In the genomic region with DNA sequence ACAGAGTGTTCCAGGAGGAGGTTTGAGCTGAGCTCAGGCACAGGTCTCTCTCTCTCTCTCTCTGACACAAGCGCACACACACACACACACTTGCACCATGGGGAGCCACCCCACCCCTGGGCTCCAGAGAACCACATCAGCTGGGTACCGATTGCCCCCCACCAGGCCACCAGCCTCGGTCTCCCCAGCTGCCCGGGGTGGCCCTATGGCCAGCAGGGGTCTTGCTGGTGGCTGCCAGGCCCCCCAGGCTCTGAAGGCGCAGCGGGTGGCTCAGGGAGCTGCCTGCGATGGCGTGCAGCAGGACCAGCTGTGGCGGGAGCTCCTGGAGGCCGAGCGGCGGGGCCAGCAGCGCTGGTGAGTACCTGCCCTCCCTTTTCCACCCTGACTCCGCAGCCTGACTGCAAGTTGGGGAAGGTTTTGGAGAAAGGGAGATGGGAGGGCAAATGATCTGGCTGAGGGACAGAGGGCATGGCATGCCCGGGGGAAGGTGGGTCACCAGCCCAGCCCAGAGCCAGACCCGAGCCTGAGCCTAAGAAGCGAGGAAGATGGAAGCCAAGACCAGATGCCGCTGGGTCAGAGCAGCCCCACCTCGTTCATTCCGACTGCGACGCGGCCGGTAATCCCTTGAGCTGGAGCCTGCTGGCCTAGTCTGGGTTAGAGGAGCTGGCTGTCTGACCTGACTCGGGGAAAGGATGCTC, we compare ENCODE assay signal across 8 cellular contexts. TPM values are rescaled to one million over a fixed set of nuclear protein-coding genes. Genes with fewer than 3 reads are reported as not detected.
DNase-seq lines count a peak whose midpoint lies in the region; ATAC-seq and TF ChIP-seq lines count a peak whose summit lies in the region.

No MANE protein-coding gene starts in this region.

- TF ChIP-seq EP300 in neural cell (conservative IDR thresholded peaks at IDR 0.05; ENCODE audit: poor library complexity, severe bottlenecking) = no peak

- H3K4me3 ChIP-seq in CD4-positive, CD25-positive, alpha-beta regulatory T cell (ENCODE audit: low read depth, low read length) = peak overlapping the region; percentile 48
- H3K4me3 ChIP-seq in neural cell (ENCODE audit: low read length) = peak overlapping the region; percentile 49

- peaks cover 30% of the 10 kb centered on the region for H3K4me1 ChIP-seq in CD4-positive, CD25-positive, alpha-beta regulatory T cell (ENCODE audit: control insufficient read depth, insufficient read depth, low read length, poor library complexity, severe bottlenecking)

- no peak for TF ChIP-seq CTCF in endothelial cell (IDR thresholded peaks at IDR 0.05; ENCODE audit: unreplicated experiment)
- no peak for TF ChIP-seq CTCF in neural cell (IDR thresholded peaks at IDR 0.05; ENCODE audit: poor library complexity, severe bottlenecking)
- TF ChIP-seq CTCF in GM10266 (IDR thresholded peaks at IDR 0.05; ENCODE audit: control insufficient read depth, insufficient read depth, low read depth, missing control alignments) = no peak

- H3K27ac Mint-ChIP-seq in CD4-positive, CD25-positive, alpha-beta regulatory T cell = peak overlapping the region; percentile 86 to 93 (median 88)
- peak overlapping the region; percentile 81 for H3K27ac Mint-ChIP-seq in endothelial cell (ENCODE audit: unreplicated experiment)

- no peaks in the 10 kb centered on the region for H3F3A ChIP-seq in neural cell (ENCODE audit: insufficient read depth, low read length, poor library complexity, severe bottlenecking)

- no peak overlapping the region for H3K4me2 ChIP-seq in neural cell (ENCODE audit: low read length)

- H3K9me3 Mint-ChIP-seq in CD4-positive, CD25-positive, alpha-beta regulatory T cell = no peaks in the 10 kb centered on the region
- no peaks in the 10 kb centered on the region for H3K9me3 Mint-ChIP-seq in endothelial cell (ENCODE audit: unreplicated experiment)

- no peaks in the 10 kb centered on the region for H3K27me3 ChIP-seq in CD4-positive, CD25-positive, alpha-beta regulatory T cell (ENCODE audit: control insufficient read depth, insufficient read depth, low read length)
- no peaks in the 10 kb centered on the region for H3K27me3 ChIP-seq in neural cell (ENCODE audit: insufficient read depth, low read depth, low read length)

- H3K79me2 ChIP-seq in neural cell (replicated peaks; ENCODE audit: insufficient read depth, low read length) = no peaks in the 10 kb centered on the region

- no peaks in the 10 kb centered on the region for H3K9me2 ChIP-seq in neural cell (ENCODE audit: insufficient read depth, low read length)

- ATAC-seq in CD4-positive, CD25-positive, alpha-beta regulatory T cell (ENCODE audit: low read depth in 2 of 2) = no peak
- ATAC-seq in HG03354 (IDR thresholded peaks at IDR 0.05; ENCODE audit: poor library complexity, severe bottlenecking, unreplicated experiment) (no peak), HG02973 (IDR thresholded peaks at IDR 0.05; ENCODE audit: unreplicated experiment) (no peak)

- no peaks in the 10 kb centered on the region for H3K9me3 ChIP-seq in CD4-positive, CD25-positive, alpha-beta regulatory T cell (ENCODE audit: control insufficient read depth in 2 of 2, low read length in 2 of 2)
- H3K9me3 ChIP-seq in neural cell (ENCODE audit: low read length) = no peaks in the 10 kb centered on the region

- no peaks in the 10 kb centered on the region for H3K27me3 Mint-ChIP-seq in CD4-positive, CD25-positive, alpha-beta regulatory T cell
- peaks cover 9% of the 10 kb centered on the region for H3K27me3 Mint-ChIP-seq in endothelial cell (ENCODE audit: unreplicated experiment)

- H3K36me3 Mint-ChIP-seq in CD4-positive, CD25-positive, alpha-beta regulatory T cell = no peaks in the 10 kb centered on the region
- no peaks in the 10 kb centered on the region for H3K36me3 Mint-ChIP-seq in endothelial cell (ENCODE audit: low read depth, unreplicated experiment)

- no peak for TF ChIP-seq RAD21 in neural cell (conservative IDR thresholded peaks at IDR 0.05)

- peak overlapping the region; percentile 80 to 92 (median 89) for H3K4me3 Mint-ChIP-seq in CD4-positive, CD25-positive, alpha-beta regulatory T cell
- H3K4me3 Mint-ChIP-seq in endothelial cell (ENCODE audit: unreplicated experiment) = peak overlapping the region; percentile 88

- peaks cover 0 to 36% (median 10%) of the 10 kb centered on the region in 4 donors for H3K4me1 Mint-ChIP-seq in CD4-positive, CD25-positive, alpha-beta regulatory T cell
- H3K4me1 Mint-ChIP-seq in endothelial cell (ENCODE audit: unreplicated experiment) = peaks cover 4% of the 10 kb centered on the region

- H3K27ac ChIP-seq in CD4-positive, CD25-positive, alpha-beta regulatory T cell (ENCODE audit: insufficient read depth, low read length, poor library complexity, severe bottlenecking) = peak overlapping the region; percentile 10
- H3K27ac ChIP-seq in neural cell (ENCODE audit: low read length) = no peak overlapping the region

- H3K36me3 ChIP-seq in CD4-positive, CD25-positive, alpha-beta regulatory T cell (ENCODE audit: control insufficient read depth, insufficient read depth, low read length) = no peaks in the 10 kb centered on the region
- no peaks in the 10 kb centered on the region for H3K36me3 ChIP-seq in neural cell (ENCODE audit: insufficient read depth, low read length)

- DNase-seq in CD4-positive, CD25-positive, alpha-beta regulatory T cell = no peak
- DNase-seq in NCI-H82 treated with DMSO at 0.1 percent for 48 hours (lab: John Stamatoyannopoulos, UW; ENCODE audit: unreplicated experiment) (peak; percentile 78), endothelial cell (ENCODE audit: low spot score) (no peak), GM10266 (ENCODE audit: extremely low spot score) (no peak)
- DNase-seq in stimulated activated CD4-positive, alpha-beta T cell treated with anti-CD3 and anti-CD28 coated beads, Interleukin-2, amount 100 ng/mL, for 24 hours = no peak

- H4K20me1 ChIP-seq in neural cell (ENCODE audit: insufficient read depth) = no peaks in the 10 kb centered on the region

- H2AFZ ChIP-seq in neural cell (ENCODE audit: low read depth, low read length) = peak overlapping the region; percentile 56

- H3K9ac ChIP-seq in neural cell (ENCODE audit: low read length) = peak overlapping the region; percentile 32

TF ChIP-seq in neural cell, 6 proteins besides CTCF, POLR2A, EP300 and RAD21:
- TF ChIP-seq MXI1 (conservative IDR thresholded peaks at IDR 0.05; ENCODE audit: poor library complexity, severe bottlenecking) (no peak), POLR2AphosphoS5 (IDR thresholded peaks at IDR 0.05) (no peak), REST (IDR thresholded peaks at IDR 0.05; ENCODE audit: borderline replicate concordance) (no peak), SMC3 (conservative IDR thresholded peaks at IDR 0.05; ENCODE audit: poor library complexity) (no peak), TAF1 (IDR thresholded peaks at IDR 0.05; ENCODE audit: low read depth) (no peak), EZH2 (IDR thresholded peaks at IDR 0.05; ENCODE audit: borderline replicate concordance, insufficient read depth, low read length, poor library complexity, severe bottlenecking) (no peak)

RNA-seq across cellular contexts. Expression of gene SLC66A3, which starts 21.9 kb away (rescaled TPM):
- 26.9 TPM for total RNA-seq in CD4-positive, CD25-positive, alpha-beta regulatory T cell
- polyA plus RNA-seq in CD4-positive, CD25-positive, alpha-beta regulatory T cell = 10 to 100 TPM; 59.2 to 93.1 (median 78.1) TPM
- 12.1 TPM for total RNA-seq in endothelial cell (ENCODE audit: unreplicated experiment)
- polyA plus RNA-seq in neural cell = 7.0 and 16.7 TPM in 2 replicates
- 2.2 and 3.9 TPM in 2 replicates for polyA minus RNA-seq in neural cell
